Comparison of ENCODE assay signal across 17 cellular contexts in the genomic region with DNA sequence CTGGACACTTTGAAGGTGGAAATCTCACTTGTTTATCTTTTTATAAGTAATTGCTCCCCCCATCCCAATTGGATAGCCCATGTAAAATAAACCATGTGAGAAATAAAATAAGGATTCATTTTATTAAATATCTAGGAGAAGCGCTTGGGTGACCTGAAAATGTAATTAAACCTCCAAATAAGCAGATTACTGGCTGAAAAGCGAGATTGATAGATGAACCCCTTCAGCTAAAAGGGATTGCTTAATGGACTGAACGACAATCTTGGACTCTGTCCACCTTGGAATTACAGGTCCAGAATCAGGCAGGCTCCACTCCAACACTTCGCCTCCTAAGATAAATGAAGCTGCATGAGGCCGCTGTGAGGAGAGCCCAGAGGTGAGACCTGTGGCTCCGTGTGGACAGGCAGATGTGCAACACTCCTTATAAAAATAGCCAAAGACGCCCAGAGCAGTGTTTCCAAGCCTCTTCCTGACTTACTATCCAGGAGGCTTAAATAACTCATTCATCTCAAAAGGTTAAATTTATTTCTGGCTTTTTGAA.
A peak's percentile ranks its signal among the peaks of the same experiment; 100 is the strongest.
DNase-seq lines count a peak whose midpoint lies in the region; ATAC-seq, FAIRE-seq and TF ChIP-seq lines count a peak whose summit lies in the region.
"Had no signal": no experiment of that assay in that cellular context is flagged by ENCODE, and none has a peak within 500 bp of the region (broad histone marks: within the 10 kb centered on the region; RNA-seq: fewer than 3 reads in every experiment).

No MANE protein-coding gene starts in this region.

- no peak overlapping the region for H3K27ac ChIP-seq in astrocyte (ENCODE audit: low read depth, low read length)
- H3K27ac ChIP-seq: BLaER1 had no signal

- no peaks in the 10 kb centered on the region for H3K9me3 ChIP-seq in BE2C
- no peaks in the 10 kb centered on the region for H3K9me3 ChIP-seq in astrocyte (ENCODE audit: insufficient read depth, low read depth, low read length)
- H3K9me3 ChIP-seq: BLaER1 had no signal

- H3K36me3 Mint-ChIP-seq in astrocyte (ENCODE audit: low read depth, unreplicated experiment) (no peaks in the 10 kb centered on the region), nephron (ENCODE audit: low read depth) (no peaks in the 10 kb centered on the region)

- no peaks in the 10 kb centered on the region for H3K4me1 Mint-ChIP-seq in astrocyte (ENCODE audit: low read depth, unreplicated experiment)
- peaks cover 27% of the 10 kb centered on the region for H3K4me1 Mint-ChIP-seq in nephron

- H3K4me3 Mint-ChIP-seq in astrocyte (ENCODE audit: unreplicated experiment) (no peak overlapping the region), nephron (no peak overlapping the region)

- no peaks in the 10 kb centered on the region for H3K79me2 ChIP-seq in astrocyte (ENCODE audit: insufficient read depth, low read length)

- H3K27me3 Mint-ChIP-seq in astrocyte (ENCODE audit: low read depth, unreplicated experiment) = no peaks in the 10 kb centered on the region
- peaks cover 4% of the 10 kb centered on the region for H3K27me3 Mint-ChIP-seq in nephron (ENCODE audit: low read depth)

- H3K27me3 ChIP-seq in BE2C = no peaks in the 10 kb centered on the region
- H3K27me3 ChIP-seq in astrocyte (ENCODE audit: insufficient read depth, low read length) = peaks cover 3% of the 10 kb centered on the region
- H3K27me3 ChIP-seq: BLaER1 had no signal

- no peak overlapping the region for H3K4me2 ChIP-seq in astrocyte (ENCODE audit: low read length)
- H3K4me2 ChIP-seq: BLaER1 had no signal

- no peak overlapping the region for H2AFZ ChIP-seq in astrocyte (ENCODE audit: low read depth, low read length)

- DNase-seq in BE2C (peak; percentile 16), NCI-H2227 (lab: John Stamatoyannopoulos, UW; ENCODE audit: unreplicated experiment) (peak; percentile 26), astrocyte (ENCODE audit: low read depth) (peak; percentile 12)
- DNase-seq in activated CD4-positive, alpha-beta T cell treated with anti-CD3 and anti-CD28 coated beads, Interleukin-2, amount 50 U/mL, for 1 hour = no peak
- no peak for DNase-seq in stimulated activated CD4-positive, alpha-beta T cell treated with anti-CD3 and anti-CD28 coated beads, Interleukin-1b, Interleukin-23, amount 100 ng/mL, for 48 hours
- DNase-seq: DMS 273 treated with DMSO at 0.1 percent for 48 hours, H7, IMR-90, Kasumi-1, NCI-H1417 treated with DMSO at 0.1 percent for 48 hours, NCI-H2029, NCI-H2171 treated with DMSO at 0.1 percent for 48 hours, NCI-H526 treated with DMSO at 0.1 percent for 48 hours, SHP77 had no signal

- H3K36me3 ChIP-seq in BE2C (no peaks in the 10 kb centered on the region), astrocyte (ENCODE audit: insufficient read depth, low read length) (no peaks in the 10 kb centered on the region)
- H3K36me3 ChIP-seq: BLaER1 had no signal

- TF ChIP-seq CTCF in BE2C (IDR thresholded peaks at IDR 0.05; ENCODE audit: low read depth, low read length) = no peak
- TF ChIP-seq CTCF in astrocyte (IDR thresholded peaks at IDR 0.05; ENCODE audit: insufficient read depth, low read depth, low read length) = no peak
- TF ChIP-seq CTCF in nephron (IDR thresholded peaks at IDR 0.05; ENCODE audit: unreplicated experiment in 3 of 3) = no peak

- H4K20me1 ChIP-seq in astrocyte (ENCODE audit: insufficient read depth, low read length) = no peaks in the 10 kb centered on the region
- H4K20me1 ChIP-seq: BLaER1 had no signal

- H3K27ac Mint-ChIP-seq in astrocyte (ENCODE audit: unreplicated experiment) (no peak overlapping the region), nephron (peak overlapping the region; percentile 43 to 71 (median 53))

- H3K4me1 ChIP-seq in BE2C (peaks cover 4% of the 10 kb centered on the region; the same call in 1 of the 2 replicates), astrocyte (ENCODE audit: insufficient read depth, low read length) (no peaks in the 10 kb centered on the region)
- H3K4me1 ChIP-seq: BLaER1 had no signal

- no peak overlapping the region for H3K4me3 ChIP-seq in BE2C (ENCODE audit: low read depth, low read length)
- H3K4me3 ChIP-seq in astrocyte (ENCODE audit: insufficient read depth, low read depth, low read length) = no peak overlapping the region
- H3K4me3 ChIP-seq: BLaER1 had no signal

- no peak for ATAC-seq in GM18511 (IDR thresholded peaks at IDR 0.05; ENCODE audit: unreplicated experiment)

- H3K9ac ChIP-seq in astrocyte (ENCODE audit: low read length) = no peak overlapping the region
- H3K9ac ChIP-seq: BLaER1 had no signal

- no peaks in the 10 kb centered on the region for H3K9me3 Mint-ChIP-seq in astrocyte (ENCODE audit: unreplicated experiment)
- H3K9me3 Mint-ChIP-seq in nephron = no peaks in the 10 kb centered on the region

- FAIRE-seq in astrocyte (lab: Jason Lieb, UNC) = no peak

Comparison
In these comparisons a context has a peak if more than half of its experiments do, and no peak if none do; other contexts are left out.
1. DNase-seq: peak in BE2C (single experiment), NCI-H2227 (single experiment) and astrocyte (single experiment); none in activated CD4-positive, alpha-beta T cell treated with anti-CD3 and anti-CD28 coated beads, Interleukin-2, amount 50 U/mL, for 1 hour (single experiment) and stimulated activated CD4-positive, alpha-beta T cell treated with anti-CD3 and anti-CD28 coated beads, Interleukin-1b, Interleukin-23, amount 100 ng/mL, for 48 hours (single experiment).